In genomic region chr1:109483658-109484518, GRCh38 we compare ENCODE assay signal across 8 cellular contexts. TPM values are rescaled to one million over a fixed set of nuclear protein-coding genes. Genes with fewer than 3 reads are reported as not detected.
DNase-seq lines count a peak whose midpoint lies in the region; ATAC-seq and TF ChIP-seq lines count a peak whose summit lies in the region.

ATXN7L2 (plus strand) TSS chr1:109483905; CDS start chr1:109483954, 49 bp downstream.

- peaks cover 19% of the 10 kb centered on the region for H3K27me3 Mint-ChIP-seq in activated CD4-positive, alpha-beta T cell treated with anti-CD3 and anti-CD28 coated beads, Interleukin-2, amount 10 ng/mL, durations not matched to agents 24 days and 14 days

- H3K4me3 Mint-ChIP-seq in activated CD4-positive, alpha-beta T cell treated with anti-CD3 and anti-CD28 coated beads, Interleukin-2, amount 10 ng/mL, durations not matched to agents 24 days and 14 days = peak within 1 kb of the TSS; percentile 99

- H3K9me3 Mint-ChIP-seq in activated CD4-positive, alpha-beta T cell treated with anti-CD3 and anti-CD28 coated beads, Interleukin-2, amount 10 ng/mL, durations not matched to agents 24 days and 14 days = no peaks in the 10 kb centered on the region

- POLR2A ChIA-PET in BJ (lab: Charles Lee) = interaction anchor here (0.7 to 1.0 kb wide), 2 partner anchors 43 to 138 kb away, joined by 3 to 21 read pairs; no protein-coding TSS in a partner anchor

- peak; percentile 47 for DNase-seq in BJ (ENCODE audit: low read depth)
- DNase-seq in NCI-H524 treated with DMSO at 0.1 percent for 48 hours (lab: John Stamatoyannopoulos, UW) = peak; percentile 66
- DNase-seq in activated CD4-positive, alpha-beta T cell treated with anti-CD3 and anti-CD28 coated beads, Interleukin-2, amount 10 ng/mL, durations not matched to agents 24 days and 14 days = peak; percentile 96
- peak; percentile 91 for DNase-seq in left lobe of liver (ENCODE audit: low spot score)
- peak; percentile 89 for DNase-seq in stimulated activated CD4-positive, alpha-beta T cell treated with anti-CD3 and anti-CD28 coated beads, Interleukin-2, amount 100 ng/mL, for 24 hours

- H3K4me1 Mint-ChIP-seq in activated CD4-positive, alpha-beta T cell treated with anti-CD3 and anti-CD28 coated beads, Interleukin-2, amount 10 ng/mL, durations not matched to agents 24 days and 14 days = peaks cover 41% of the 10 kb centered on the region

- peak within 1 kb of the TSS; percentile 95 for H3K27ac ChIP-seq in cingulate gyrus (ENCODE audit: low read depth, low read length)

- H3K27me3 ChIP-seq in BJ (ENCODE audit: control insufficient read depth, insufficient read depth, low read length) = no peaks in the 10 kb centered on the region

- ATAC-seq in GM19324 (IDR thresholded peaks at IDR 0.05; ENCODE audit: low FRiP score, unreplicated experiment) (peak; percentile 88), HG03457 (IDR thresholded peaks at IDR 0.05; ENCODE audit: unreplicated experiment) (peak; percentile 45), left lobe of liver (peak; percentile 94)

- peaks cover 31% of the 10 kb centered on the region for H3K36me3 ChIP-seq in BJ (ENCODE audit: control insufficient read depth, insufficient read depth, low read length)

- H3K36me3 Mint-ChIP-seq in activated CD4-positive, alpha-beta T cell treated with anti-CD3 and anti-CD28 coated beads, Interleukin-2, amount 10 ng/mL, durations not matched to agents 24 days and 14 days (ENCODE audit: low read depth) = peaks cover 15% of the 10 kb centered on the region

- peak within 1 kb of the TSS; percentile 65 for H3K4me3 ChIP-seq in BJ (ENCODE audit: low read depth, low read length)

- H3K27ac Mint-ChIP-seq in activated CD4-positive, alpha-beta T cell treated with anti-CD3 and anti-CD28 coated beads, Interleukin-2, amount 10 ng/mL, durations not matched to agents 24 days and 14 days = peak within 1 kb of the TSS; percentile 98

- CTCF ChIA-PET in BJ (lab: Yijun Ruan, JAX) = interaction anchor here (1.0 to 32.2 kb wide), 4 partner anchors 10 to 69 kb away, joined by 3 to 1371 read pairs (median 13); partner anchors contain the start of genes CYB561D1 and GPR61

- intact Hi-C loops in activated CD4-positive, alpha-beta T cell treated with anti-CD3 and anti-CD28 coated beads, Interleukin-2, amount 10 ng/mL, durations not matched to agents 24 days and 14 days (cut with micrococcal nuclease) = loop anchor here (1.0 to 10.0 kb wide), 6 partner anchors 10 to 550 kb away; partner anchors contain the start of genes CELSR2, CYB561D1, ELAPOR1 and PSMA5

- TF ChIP-seq CTCF in BJ (IDR thresholded peaks at IDR 0.05; ENCODE audit: insufficient read depth, low read depth, low read length) = no peak

RNA-seq across cellular contexts. Expression of gene ATXN7L2, which starts in this region (rescaled TPM):
- polyA plus RNA-seq in BJ (2011; rRNA removed) = 5.7 and 8.7 TPM in 2 replicates
- 6.1 and 7.6 TPM in 2 replicates for polyA minus RNA-seq in BJ (2011; rRNA and poly(A)+ RNA removed)
- 15.1 and 15.6 TPM in 2 replicates for total RNA-seq in activated CD4-positive, alpha-beta T cell treated with anti-CD3 and anti-CD28 coated beads, Interleukin-2, amount 10 ng/mL, durations not matched to agents 24 days and 14 days
- 4.3 TPM for total RNA-seq in left lobe of liver

Comparison
In these comparisons a context has a peak if more than half of its experiments do, and no peak if none do; other contexts are left out.
1. Peak in every context shown above with its lines: DNase-seq, ATAC-seq, H3K4me3 ChIP-seq and H3K27ac ChIP-seq.